8 cellular contexts compared by ENCODE assay signal in the genomic region with DNA sequence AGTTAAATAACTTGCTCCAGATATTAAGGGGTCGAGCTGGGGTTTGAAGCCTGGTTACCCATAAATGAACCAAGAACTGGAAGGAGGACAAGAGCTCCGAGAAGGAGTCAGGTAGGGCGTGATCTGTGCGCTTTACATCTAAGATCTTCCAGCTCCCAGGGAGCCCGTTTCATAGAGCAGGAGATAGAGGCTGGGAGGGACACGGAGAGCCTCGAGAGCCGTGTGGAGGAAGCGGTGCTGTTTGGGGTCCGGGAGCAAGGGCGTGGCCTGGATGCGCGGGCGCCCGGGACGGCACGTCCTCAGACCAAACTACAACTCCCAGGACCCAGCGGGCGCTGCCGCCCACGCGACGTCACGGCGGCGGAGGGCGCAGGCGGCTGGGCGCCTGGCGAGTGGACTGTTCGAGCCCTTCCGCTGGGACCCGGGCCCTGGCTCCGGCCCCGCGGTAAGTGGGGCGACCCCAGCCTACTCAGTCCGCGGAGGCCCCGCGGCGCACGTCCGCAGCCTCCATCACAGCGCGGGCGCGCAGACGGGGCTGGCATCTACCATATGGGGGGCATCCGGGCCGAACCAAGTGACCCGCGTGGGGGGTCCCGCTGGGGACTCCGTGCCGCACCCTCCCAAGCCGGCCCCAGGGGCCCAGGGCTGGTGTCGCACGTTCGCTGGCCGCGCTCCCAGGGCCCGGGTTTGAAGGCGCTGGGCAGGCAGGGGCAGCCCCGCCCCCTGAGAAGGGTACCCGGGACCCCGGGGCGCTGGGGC. TPM values are rescaled to one million over a fixed set of nuclear protein-coding genes. Genes with fewer than 3 reads are reported as not detected.
A peak's percentile ranks its signal among the peaks of the same experiment; 100 is the strongest.
DNase-seq lines count a peak whose midpoint lies in the region; ATAC-seq and TF ChIP-seq lines count a peak whose summit lies in the region.

Gene BCKDK, plus strand, starts transcription at position 352 of the 759 bp plus-strand sequence. CDS start 838 bp downstream, outside the sequence.

- peaks cover 14% of the 10 kb centered on the region for H3K4me1 ChIP-seq in HAP-1
- peaks cover 8% of the 10 kb centered on the region for H3K4me1 ChIP-seq in adipocyte (ENCODE audit: control insufficient read depth, insufficient read depth, low read length)
- H3K4me1 ChIP-seq in upper lobe of right lung, result peaks cover 20% of the 10 kb centered on the region

- H3K36me3 ChIP-seq in HAP-1 (replicated peaks) (peaks cover 27% of the 10 kb centered on the region), MG63 (peaks cover 40% of the 10 kb centered on the region), adipocyte (ENCODE audit: control insufficient read depth, insufficient read depth, low read length, severe bottlenecking) (peaks cover 38% of the 10 kb centered on the region), upper lobe of right lung (peaks cover 30% of the 10 kb centered on the region)

- peak within 1 kb of the TSS; percentile 87 for H3K27ac ChIP-seq in upper lobe of right lung

- peak; percentile 86 for ATAC-seq in upper lobe of right lung

- DNase-seq in GM04504 (ENCODE audit: low read depth) (peak; percentile 35), HAP-1 (ENCODE audit: low spot score in 2 of 2) (peak; percentile 77 to 88), MG63 (peak; percentile 92), T follicular helper cell (ENCODE audit: low read depth) (peak; percentile 36), adipocyte (ENCODE audit: low read depth) (peak; percentile 89), cardiac septum (ENCODE audit: low spot score) (peak; percentile 93), pons (ENCODE audit: low spot score) (peak; percentile 62), upper lobe of right lung (peak; percentile 88)

- H3K4me3 ChIP-seq in HAP-1 (peak within 1 kb of the TSS; percentile 80), MG63 (peak within 1 kb of the TSS; percentile 88), adipocyte (ENCODE audit: low read length) (peak within 1 kb of the TSS; percentile 90), upper lobe of right lung (peak within 1 kb of the TSS; percentile 95)

- H3K27me3 ChIP-seq in HAP-1 (ENCODE audit: low read depth) (no peaks in the 10 kb centered on the region), MG63 (no peaks in the 10 kb centered on the region), adipocyte (replicated peaks; ENCODE audit: control insufficient read depth, insufficient read depth, low read length) (no peaks in the 10 kb centered on the region), upper lobe of right lung (no peaks in the 10 kb centered on the region)

- intact Hi-C loops in cardiac septum (cut with DNase I) (no loop called here), upper lobe of right lung (cut with DNase I) (no loop called here)

- H3K9ac ChIP-seq in adipocyte (ENCODE audit: low read length), result peak within 1 kb of the TSS; percentile 95

- no peak for TF ChIP-seq CTCF in upper lobe of right lung (IDR thresholded peaks at IDR 0.05)

- in situ Hi-C loops in HAP-1 (cut with MboI; ENCODE audit: low sequenced_read_pairs), result no loop called here

- no peaks in the 10 kb centered on the region for H3K9me3 ChIP-seq in HAP-1
- no peaks in the 10 kb centered on the region for H3K9me3 ChIP-seq in MG63
- H3K9me3 ChIP-seq in adipocyte (ENCODE audit: control insufficient read depth, low read length), result no peaks in the 10 kb centered on the region
- H3K9me3 ChIP-seq in upper lobe of right lung, result no peaks in the 10 kb centered on the region

RNA-seq across cellular contexts. Expression of gene BCKDK, which starts in this region (rescaled TPM):
- total RNA-seq in MG63 (2014; rRNA removed; shearing (Covaris generic); ENCODE audit: low replicate concordance), result 24.1 and 42.5 TPM in 2 replicates
- 56.4 TPM for total RNA-seq in cardiac septum
- 33.3 TPM for total RNA-seq in upper lobe of right lung

Comparison
In these comparisons a context has a peak if more than half of its experiments do, and no peak if none do; other contexts are left out.
1. Peak in every context shown above with its lines: DNase-seq, ATAC-seq, H3K4me3 ChIP-seq and H3K27ac ChIP-seq.
2. DNase-seq: peak in every context shown above with its lines; median percentile 93 in cardiac septum; 92 in MG63; 89 in adipocyte; 88 in upper lobe of right lung; 82 in HAP-1; 62 in pons; 36 in T follicular helper cell; 35 in GM04504.